In the genomic region with DNA sequence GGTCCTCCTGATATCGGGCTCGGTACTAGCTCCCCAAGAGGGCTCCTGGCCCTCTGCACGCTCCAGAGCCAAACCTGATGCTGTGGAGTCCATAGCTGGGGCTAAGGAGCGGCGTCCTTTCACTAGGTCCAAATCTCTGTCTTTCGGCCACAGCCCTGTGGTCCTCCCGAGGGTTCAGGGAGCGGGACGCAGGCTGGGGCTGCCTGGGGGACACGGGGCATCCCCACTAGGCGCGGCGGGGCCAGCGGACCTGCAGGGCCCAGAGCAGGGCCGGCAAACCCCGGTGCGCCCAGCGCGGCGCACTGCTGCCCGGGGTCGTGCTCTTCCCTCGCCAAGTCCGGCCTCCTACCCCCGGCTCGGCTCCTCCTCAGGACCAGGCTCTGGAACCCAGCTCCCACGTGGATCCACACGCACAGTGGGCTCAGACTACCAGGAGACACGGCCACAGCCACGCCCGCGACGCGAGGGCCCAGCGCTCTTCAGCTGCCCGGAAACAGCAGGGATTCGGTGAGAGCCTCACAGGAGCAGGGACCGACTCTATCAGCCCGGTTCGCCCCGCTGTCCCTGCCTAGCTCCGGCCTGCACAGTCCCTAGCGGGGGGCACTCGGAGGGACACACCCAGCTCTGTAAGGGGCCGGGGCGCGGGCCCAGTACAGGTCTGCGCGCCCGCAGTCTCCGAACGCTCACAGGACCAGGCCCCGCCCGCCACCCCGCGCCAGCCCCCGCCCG, we compare ENCODE assay signal across 8 cellular contexts. TPM values are rescaled to one million over a fixed set of nuclear protein-coding genes. Genes with fewer than 3 reads are reported as not detected.
DNase-seq lines count a peak whose midpoint lies in the region; ATAC-seq and TF ChIP-seq lines count a peak whose summit lies in the region.

No MANE protein-coding gene starts in this region.

- peaks cover 11% of the 10 kb centered on the region for H3K36me3 Mint-ChIP-seq in IgD-negative memory B cell

- TF ChIP-seq CTCF in epithelial cell of proximal tubule (conservative IDR thresholded peaks at IDR 0.05; ENCODE audit: low read depth, low read length): no peak

- H3K4me3 ChIP-seq in epithelial cell of proximal tubule (ENCODE audit: low read depth, low read length): peak overlapping the region; percentile 68

- H3K9me3 Mint-ChIP-seq in IgD-negative memory B cell: peaks cover 0 to 6% (median 4%) of the 10 kb centered on the region in 3 donors

- peak; percentile 1 for DNase-seq in NCI-H1694 (lab: John Stamatoyannopoulos, UW)
- no peak for DNase-seq in NCI-H1694 treated with DMSO at 0.1 percent for 48 hours (lab: John Stamatoyannopoulos, UW)
- DNase-seq in activated CD4-positive, alpha-beta T cell treated with anti-CD3 and anti-CD28 coated beads, Interleukin-2, amount 50 U/mL, for 48 hours: peak; percentile 30 to 42
- no peak for DNase-seq in epithelial cell of proximal tubule (ENCODE audit: low read depth)
- DNase-seq in midbrain (lab: John Stamatoyannopoulos, UW): peak; percentile 51
- peak; percentile 28 for DNase-seq in superior temporal gyrus (ENCODE audit: extremely low spot score)

- peaks cover 0 to 1% (median under 1%) of the 10 kb centered on the region in 3 donors for H3K4me1 Mint-ChIP-seq in IgD-negative memory B cell

- H3K4me3 Mint-ChIP-seq in IgD-negative memory B cell: peak overlapping the region; percentile 80 to 94 (median 84)

- ATAC-seq in GM21737 (IDR thresholded peaks at IDR 0.05; ENCODE audit: unreplicated experiment): peak; percentile 39

- H3K27ac Mint-ChIP-seq in IgD-negative memory B cell: no peak overlapping the region

- no peaks in the 10 kb centered on the region for H3K27me3 Mint-ChIP-seq in IgD-negative memory B cell

RNA-seq across cellular contexts. Expression of a gene that starts 0.6 kb away (rescaled TPM):
- 3.7 TPM for polyA plus RNA-seq in IgD-negative memory B cell
- 4.1 and 5.2 TPM in 2 replicates for total RNA-seq in epithelial cell of proximal tubule

RNA-seq across cellular contexts. Expression of a gene that starts 6.6 kb away (rescaled TPM):
- polyA plus RNA-seq in IgD-negative memory B cell: 3.8 TPM
- 2.0 and 3.7 TPM in 2 replicates for total RNA-seq in epithelial cell of proximal tubule

RNA-seq across cellular contexts. Expression of a gene that starts 37.4 kb away (rescaled TPM):
- polyA plus RNA-seq in IgD-negative memory B cell: 38.6 TPM
- 66.1 and 67.7 TPM in 2 replicates for total RNA-seq in epithelial cell of proximal tubule

RNA-seq across cellular contexts. Expression of a gene that starts 48.3 kb away (rescaled TPM):
- polyA plus RNA-seq in IgD-negative memory B cell: 0.53 TPM
- 3.4 and 7.1 TPM in 2 replicates for total RNA-seq in epithelial cell of proximal tubule

Comparison
In these comparisons a context has a peak if more than half of its experiments do, and no peak if none do; other contexts are left out.
1. DNase-seq: peak in NCI-H1694 (single experiment), activated CD4-positive, alpha-beta T cell treated with anti-CD3 and anti-CD28 coated beads, Interleukin-2, amount 50 U/mL, for 48 hours (2 of 2), midbrain (single experiment) and superior temporal gyrus (single experiment); none in NCI-H1694 treated with DMSO at 0.1 percent for 48 hours (single experiment) and epithelial cell of proximal tubule (single experiment).